ENCODE assay signal across 16 cellular contexts in genomic region chr4:121789960-121790829, GRCh38. TPM values are rescaled to one million over a fixed set of nuclear protein-coding genes. Genes with fewer than 3 reads are reported as not detected.
DNase-seq lines count a peak whose midpoint lies in the region; ATAC-seq, FAIRE-seq and TF ChIP-seq lines count a peak whose summit lies in the region.
"Had no signal": no experiment of that assay in that cellular context is flagged by ENCODE, and none has a peak within 500 bp of the region (broad histone marks: within the 10 kb centered on the region; RNA-seq: fewer than 3 reads in every experiment).

No MANE protein-coding gene starts in this region.

- CTCF ChIA-PET in A549 (lab: Yijun Ruan, JAX) = no interaction called here
- CTCF ChIA-PET in CD8-positive, alpha-beta memory T cell (lab: Charles Lee) = no interaction called here

- H3K9me3 ChIP-seq in A549 = no peaks in the 10 kb centered on the region
- H3K9me3 ChIP-seq in CD8-positive, alpha-beta memory T cell (ENCODE audit: low read length) = no peaks in the 10 kb centered on the region
- H3K9me3 ChIP-seq: lower lobe of right lung had no signal

- H3K36me3 ChIP-seq in CD8-positive, alpha-beta memory T cell (ENCODE audit: insufficient read depth, low read length) = no peaks in the 10 kb centered on the region
- H3K36me3 ChIP-seq: lower lobe of right lung had no signal

- POLR2A ChIA-PET in A549 (lab: Yijun Ruan, JAX) = interaction anchor here (0.8 to 2.0 kb wide), 3 partner anchors 10 to 33 kb away, joined by 3 to 7 read pairs (median 3); partner anchors contain the start of genes CCNA2 and EXOSC9
- POLR2A ChIA-PET in CD8-positive, alpha-beta memory T cell (lab: Charles Lee) = no interaction called here

- no peak for TF ChIP-seq POLR2A in A549 (IDR thresholded peaks at IDR 0.05; ENCODE audit: low read length)

- H3K4me2 ChIP-seq in A549 = peak overlapping the region; percentile 16; the same call in 1 of the 3 replicates

- peaks cover 9 to 36% of the 10 kb centered on the region in 2 donors for H3K27me3 Mint-ChIP-seq in CD8-positive, alpha-beta memory T cell
- peaks cover 48% of the 10 kb centered on the region for H3K27me3 Mint-ChIP-seq in stimulated activated naive CD8-positive, alpha-beta T cell treated with anti-CD3 and anti-CD28 coated beads, Interleukin-15, amount 100 ng/mL, for 72 hours

- ATAC-seq in A549 = no peak
- ATAC-seq in foreskin keratinocyte = peak; percentile 64
- ATAC-seq in HG03565 (IDR thresholded peaks at IDR 0.05; ENCODE audit: unreplicated experiment) = no peak
- no peak for ATAC-seq in stimulated activated naive CD8-positive, alpha-beta T cell treated with anti-CD3 and anti-CD28 coated beads, Interleukin-15, amount 100 ng/mL, for 72 hours

- peaks cover 0 to 6% (median 0%) of the 10 kb centered on the region in 3 donors for H3K4me1 Mint-ChIP-seq in CD8-positive, alpha-beta memory T cell
- H3K4me1 Mint-ChIP-seq in stimulated activated naive CD8-positive, alpha-beta T cell treated with anti-CD3 and anti-CD28 coated beads, Interleukin-15, amount 100 ng/mL, for 72 hours = peaks cover 12% of the 10 kb centered on the region

- peaks cover 0 to 3% (median 0%) of the 10 kb centered on the region in 5 donors for H3K9me3 Mint-ChIP-seq in CD8-positive, alpha-beta memory T cell
- no peaks in the 10 kb centered on the region for H3K9me3 Mint-ChIP-seq in stimulated activated naive CD8-positive, alpha-beta T cell treated with anti-CD3 and anti-CD28 coated beads, Interleukin-15, amount 100 ng/mL, for 72 hours

- H3K36me3 Mint-ChIP-seq in CD8-positive, alpha-beta memory T cell = no peaks in the 10 kb centered on the region

- no peaks in the 10 kb centered on the region for H3K27me3 ChIP-seq in foreskin keratinocyte
- H3K27me3 ChIP-seq in CD8-positive, alpha-beta memory T cell (ENCODE audit: insufficient read depth, low read length, poor library complexity, severe bottlenecking) = no peaks in the 10 kb centered on the region

- WGBS in A549 (ENCODE audit: missing lambda C conversion rate) = 40% methylated on average over 3 of the region's 3 CpGs

- TF ChIP-seq EP300 in A549 (IDR thresholded peaks at IDR 0.05) = no peak

- H3K4me1 ChIP-seq in A549 = peaks cover 29% of the 10 kb centered on the region
- H3K4me1 ChIP-seq in foreskin keratinocyte = peaks cover 8% of the 10 kb centered on the region
- no peaks in the 10 kb centered on the region for H3K4me1 ChIP-seq in CD8-positive, alpha-beta memory T cell (ENCODE audit: insufficient read depth, low read length)

- no peak overlapping the region for H3K4me3 ChIP-seq in A549
- H3K4me3 ChIP-seq in CD8-positive, alpha-beta memory T cell (ENCODE audit: low read length) = no peak overlapping the region
- H3K4me3 ChIP-seq: GM12878, lower lobe of right lung had no signal

- TF ChIP-seq RAD21 in A549 (conservative IDR thresholded peaks at IDR 0.05 in 1 of 2, IDR thresholded peaks at IDR 0.05 in 1 of 2) = no peak

- TF ChIP-seq CTCF in A549 (IDR thresholded peaks at IDR 0.05) (no peak), foreskin keratinocyte (conservative IDR thresholded peaks at IDR 0.05) (no peak)

- H3K27ac ChIP-seq in A549 = peak overlapping the region in 1 of 2 experiments; percentile 53; a peak in 2 of 6 replicates
- H3K27ac ChIP-seq in foreskin keratinocyte = no peak overlapping the region
- no peak overlapping the region for H3K27ac ChIP-seq in CD8-positive, alpha-beta memory T cell (ENCODE audit: low read depth, low read length)
- H3K27ac ChIP-seq: lower lobe of right lung, VCaP had no signal

- FAIRE-seq in A549 (lab: Jason Lieb, UNC) = no peak
- FAIRE-seq: GM12878 had no signal

- no peak overlapping the region for H3K4me3 Mint-ChIP-seq in CD8-positive, alpha-beta memory T cell
- H3K4me3 Mint-ChIP-seq in stimulated activated naive CD8-positive, alpha-beta T cell treated with anti-CD3 and anti-CD28 coated beads, Interleukin-15, amount 100 ng/mL, for 72 hours = no peak overlapping the region

- H3K27ac Mint-ChIP-seq in CD8-positive, alpha-beta memory T cell = no peak overlapping the region
- H3K27ac Mint-ChIP-seq in stimulated activated naive CD8-positive, alpha-beta T cell treated with anti-CD3 and anti-CD28 coated beads, Interleukin-15, amount 100 ng/mL, for 72 hours = no peak overlapping the region

- DNase-seq in A549 (ENCODE audit: low read depth in 1 of 2, low spot score in 1 of 2) = no peak
- DNase-seq in HT1080 (ENCODE audit: low read depth) = peak; percentile 86
- peak; percentile 52 for DNase-seq in astrocyte of the hippocampus (ENCODE audit: low read depth, low spot score)
- DNase-seq in foreskin keratinocyte = peak; percentile 39 to 69
- DNase-seq in UCSD-AML1 (lab: John Stamatoyannopoulos, UW; ENCODE audit: unreplicated experiment) = no peak
- no peak for DNase-seq in CD8-positive, alpha-beta memory T cell
- no peak for DNase-seq in stimulated activated naive CD8-positive, alpha-beta T cell treated with anti-CD3 and anti-CD28 coated beads, Interleukin-15, amount 100 ng/mL, for 72 hours
- DNase-seq: activated T-cell treated with anti-CD3 and anti-CD28 coated beads for 4 hours, lower lobe of right lung, NCI-H1436 treated with DMSO at 0.1 percent for 48 hours, NCI-H748 treated with DMSO at 0.1 percent for 48 hours, nucleus accumbens, trophoblast cell had no signal

TF ChIP-seq in A549, 52 proteins besides CTCF, POLR2A, EP300 and RAD21:
- no peak for TF ChIP-seq FOSL2 (IDR thresholded peaks at IDR 0.05)
- 0 out of 2 replicates have a peak, but pooled peaks have one; percentile 39 for TF ChIP-seq FOSL2 (CRISPR knock-in tag; IDR thresholded peaks at IDR 0.05)
- no peak for TF ChIP-seq TFCP2L1 (CRISPR knock-in tag; IDR thresholded peaks at IDR 0.05)
- TF ChIP-seq, protein P1, sequence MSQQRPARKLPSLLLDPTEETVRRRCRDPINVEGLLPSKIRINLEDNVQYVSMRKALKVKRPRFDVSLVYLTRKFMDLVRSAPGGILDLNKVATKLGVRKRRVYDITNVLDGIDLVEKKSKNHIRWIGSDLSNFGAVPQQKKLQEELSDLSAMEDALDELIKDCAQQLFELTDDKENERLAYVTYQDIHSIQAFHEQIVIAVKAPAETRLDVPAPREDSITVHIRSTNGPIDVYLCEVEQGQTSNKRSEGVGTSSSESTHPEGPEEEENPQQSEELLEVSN (IDR thresholded peaks at IDR 0.05; ENCODE audit: borderline replicate concordance, low read depth) = no peak
- TF ChIP-seq SREBF2 (IDR thresholded peaks at IDR 0.05) = no peak
- no peak for TF ChIP-seq MAFK (IDR thresholded peaks at IDR 0.05; ENCODE audit: partially characterized antibody)
- TF ChIP-seq EHF (CRISPR knock-in tag; IDR thresholded peaks at IDR 0.05) = no peak
TF ChIP-seq in A549: peak in this region for 1.

RNA-seq across cellular contexts. Expression of gene EXOSC9, which starts 10.9 kb away (rescaled TPM):
- polyA plus RNA-seq in A549 (2011; rRNA removed) (30.7 and 43.1 TPM in 2 replicates), A549 (2017; fragmentation: RNase III; extraction: RNeasy Plus Mini Kit Qiagen cat#74134 plus additional on column Dnase treatment) (31.6 to 36.2 TPM (median 33.6 TPM) in 3 replicates), foreskin keratinocyte (27.8 and 36.0 TPM in 2 replicates)
- 15.0 and 16.9 TPM in 2 replicates for polyA plus RNA-seq in A549 (2012; cell fraction: cytosol; rRNA removed)
- polyA plus RNA-seq in A549 (2012; cell fraction: nucleus; rRNA removed) = 12.0 and 14.4 TPM in 2 replicates
- 18.0 and 23.7 TPM in 2 replicates for polyA minus RNA-seq in A549 (2011; rRNA and poly(A)+ RNA removed)
- total RNA-seq in HT1080 (2014; rRNA removed; shearing (Covaris generic)) = 56.8 and 64.4 TPM in 2 replicates
- 47.8 and 50.3 TPM in 2 replicates for polyA plus RNA-seq in HT1080 (2015; cell fraction: cytosol; rRNA removed)
- polyA plus RNA-seq in HT1080 (2015; cell fraction: nucleus; rRNA removed) = 99.0 and 101 TPM in 2 replicates
- total RNA-seq in foreskin keratinocyte = 37.9 and 45.5 TPM in 2 replicates
- total RNA-seq in CD8-positive, alpha-beta memory T cell = 10 to 100 TPM; 72.2 to 72.9 TPM
- 41.7 TPM for polyA plus RNA-seq in CD8-positive, alpha-beta memory T cell

RNA-seq across cellular contexts. Expression of gene SMIM43, which starts 25.2 kb away (rescaled TPM):
- polyA plus RNA-seq in A549 (2011; rRNA removed) (0.12 TPM in 2 replicates), A549 (2017; fragmentation: RNase III; extraction: RNeasy Plus Mini Kit Qiagen cat#74134 plus additional on column Dnase treatment) (0.38 to 0.45 TPM (median 0.41 TPM) in 3 replicates), foreskin keratinocyte (0.02 TPM in 1 of 2 replicates, not detected in the other)
- 0.03 and 0.13 TPM in 2 replicates for polyA plus RNA-seq in A549 (2012; cell fraction: cytosol; rRNA removed)
- polyA plus RNA-seq in A549 (2012; cell fraction: nucleus; rRNA removed) = 0.02 TPM in 1 of 2 replicates, not detected in the other
- not detected in 2 replicates for polyA minus RNA-seq in A549 (2011; rRNA and poly(A)+ RNA removed)
- not detected in 2 replicates for total RNA-seq in HT1080 (2014; rRNA removed; shearing (Covaris generic))
- polyA plus RNA-seq in HT1080 (2015; cell fraction: cytosol; rRNA removed) = not detected in 2 replicates
- not detected in 2 replicates for polyA plus RNA-seq in HT1080 (2015; cell fraction: nucleus; rRNA removed)
- total RNA-seq in foreskin keratinocyte = not detected in 2 replicates
- under 1 TPM; 0.44 to 0.47 TPM for total RNA-seq in CD8-positive, alpha-beta memory T cell
- polyA plus RNA-seq in CD8-positive, alpha-beta memory T cell = 0.23 TPM
- total RNA-seq: GM12878 had no signal

RNA-seq across cellular contexts. Expression of gene CCNA2, which starts 33.5 kb away (rescaled TPM):
- polyA plus RNA-seq in A549 (2011; rRNA removed) (44.2 and 51.0 TPM in 2 replicates), A549 (2017; fragmentation: RNase III; extraction: RNeasy Plus Mini Kit Qiagen cat#74134 plus additional on column Dnase treatment) (33.2 to 36.8 TPM (median 34.9 TPM) in 3 replicates), foreskin keratinocyte (28.0 and 42.7 TPM in 2 replicates)
- 25.3 and 29.7 TPM in 2 replicates for polyA plus RNA-seq in A549 (2012; cell fraction: cytosol; rRNA removed)
- polyA plus RNA-seq in A549 (2012; cell fraction: nucleus; rRNA removed) = 19.0 and 24.0 TPM in 2 replicates
- 13.6 and 16.0 TPM in 2 replicates for polyA minus RNA-seq in A549 (2011; rRNA and poly(A)+ RNA removed)
- total RNA-seq in HT1080 (2014; rRNA removed; shearing (Covaris generic)) = 175 and 190 TPM in 2 replicates
- polyA plus RNA-seq in HT1080 (2015; cell fraction: cytosol; rRNA removed) = 113 and 116 TPM in 2 replicates
- polyA plus RNA-seq in HT1080 (2015; cell fraction: nucleus; rRNA removed) = 87.4 and 93.5 TPM in 2 replicates
- total RNA-seq in foreskin keratinocyte = 65.8 and 83.0 TPM in 2 replicates
- total RNA-seq in CD8-positive, alpha-beta memory T cell = 10 to 100 TPM; 72.1 to 73.5 TPM
- polyA plus RNA-seq in CD8-positive, alpha-beta memory T cell = 0.28 TPM

Comparison
In these comparisons a context has a peak if more than half of its experiments do, and no peak if none do; other contexts are left out.
1. DNase-seq: peak in HT1080 (single experiment), astrocyte of the hippocampus (single experiment) and foreskin keratinocyte (2 of 2); none in A549 (0 of 2), UCSD-AML1 (single experiment), CD8-positive, alpha-beta memory T cell (0 of 5) and stimulated activated naive CD8-positive, alpha-beta T cell treated with anti-CD3 and anti-CD28 coated beads, Interleukin-15, amount 100 ng/mL, for 72 hours (0 of 2).